Comparison of ENCODE assay signal across 8 cellular contexts in genomic region chr5:101390317-101390908, GRCh38.
DNase-seq lines count a peak whose midpoint lies in the region; ATAC-seq and TF ChIP-seq lines count a peak whose summit lies in the region.

No MANE protein-coding gene starts in this region.

- H3K4me1 ChIP-seq in left ventricle myocardium inferior = no peaks in the 10 kb centered on the region
- no peaks in the 10 kb centered on the region for H3K4me1 ChIP-seq in right cardiac atrium (ENCODE audit: control insufficient read depth, insufficient read depth, low read length)
- no peaks in the 10 kb centered on the region for H3K4me1 ChIP-seq in PC-9 (replicated peaks; ENCODE audit: insufficient read depth)
- peaks cover 0 to 3% of the 10 kb centered on the region in 2 donors for H3K4me1 ChIP-seq in neuronal stem cell (ENCODE audit: control insufficient read depth in 2 of 2, insufficient read depth in 1 of 2, low read depth in 1 of 2, low read length in 2 of 2)
- no peaks in the 10 kb centered on the region for H3K4me1 ChIP-seq in uterus

- H3K4ac ChIP-seq in neuronal stem cell (ENCODE audit: low read length) = no peak overlapping the region

- no peak overlapping the region for H3K23ac ChIP-seq in neuronal stem cell (ENCODE audit: low read depth, low read length, poor library complexity)

- H3K9me2 ChIP-seq in PC-9 (ENCODE audit: insufficient read depth) = no peaks in the 10 kb centered on the region

- no peaks in the 10 kb centered on the region for H3F3A ChIP-seq in PC-9 (ENCODE audit: insufficient read depth, low read depth)

- no peak for TF ChIP-seq POLR2A in uterus (IDR thresholded peaks at IDR 0.05)

- H4K8ac ChIP-seq in neuronal stem cell (ENCODE audit: low read depth, low read length) = no peak overlapping the region

- no peaks in the 10 kb centered on the region for H4K20me1 ChIP-seq in PC-9 (ENCODE audit: insufficient read depth)

- H2AFZ ChIP-seq in PC-9 = no peak overlapping the region
- peak overlapping the region; percentile 78 for H2AFZ ChIP-seq in neuronal stem cell (ENCODE audit: low read length)

- no peak overlapping the region for H2BK15ac ChIP-seq in neuronal stem cell (ENCODE audit: low read length)

- H3K4me2 ChIP-seq in PC-9 = no peak overlapping the region
- no peak overlapping the region for H3K4me2 ChIP-seq in neuronal stem cell (ENCODE audit: insufficient read depth, low read length, poor library complexity, severe bottlenecking)

- H3K79me1 ChIP-seq in neuronal stem cell (ENCODE audit: low read depth, low read length) = no peaks in the 10 kb centered on the region

- ATAC-seq in right cardiac atrium = no peak
- peak; percentile 60 for ATAC-seq in HG03342 (IDR thresholded peaks at IDR 0.05; ENCODE audit: unreplicated experiment)
- no peak for ATAC-seq in GM19452 (IDR thresholded peaks at IDR 0.05; ENCODE audit: unreplicated experiment)

- no peaks in the 10 kb centered on the region for H3K79me2 ChIP-seq in PC-9 (ENCODE audit: low read depth)

- H4K91ac ChIP-seq in neuronal stem cell (ENCODE audit: low read depth, low read length, poor library complexity) = no peak overlapping the region

- TF ChIP-seq CTCF in left ventricle myocardium inferior (IDR thresholded peaks at IDR 0.05; ENCODE audit: borderline replicate concordance) = peak; percentile 60
- TF ChIP-seq CTCF in PC-9 (conservative IDR thresholded peaks at IDR 0.05) = peak; percentile 69
- peak; percentile 69 for TF ChIP-seq CTCF in epithelial cell of esophagus (IDR thresholded peaks at IDR 0.05; ENCODE audit: insufficient read depth, low read depth, low read length, missing control alignments)
- TF ChIP-seq CTCF in uterus (IDR thresholded peaks at IDR 0.05) = peak in 2 of 4 experiments; percentile 24 to 27

- no peak overlapping the region for H2BK5ac ChIP-seq in neuronal stem cell (ENCODE audit: low read length)

- no peak overlapping the region for H3K18ac ChIP-seq in neuronal stem cell (ENCODE audit: low read length)

- H2AK5ac ChIP-seq in neuronal stem cell (ENCODE audit: low read depth, low read length) = no peak overlapping the region

- no peak overlapping the region for H2BK12ac ChIP-seq in neuronal stem cell (ENCODE audit: low read length)

- POLR2A ChIA-PET in PC-9 (lab: Charles Lee; ENCODE audit: unreplicated experiment) = no interaction called here

- H3K27me3 ChIP-seq in left ventricle myocardium inferior (ENCODE audit: low read depth) = no peaks in the 10 kb centered on the region
- H3K27me3 ChIP-seq in right cardiac atrium (ENCODE audit: control insufficient read depth, insufficient read depth) = no peaks in the 10 kb centered on the region
- H3K27me3 ChIP-seq in PC-9 (ENCODE audit: insufficient read depth, low read depth) = no peaks in the 10 kb centered on the region
- no peaks in the 10 kb centered on the region for H3K27me3 ChIP-seq in neuronal stem cell (ENCODE audit: control insufficient read depth in 3 of 3, insufficient read depth in 3 of 3, low read depth in 1 of 3, low read length in 3 of 3)
- H3K27me3 ChIP-seq in uterus = no peaks in the 10 kb centered on the region

- H3K27ac ChIP-seq in left ventricle myocardium inferior (replicated peaks) (no peak overlapping the region), right cardiac atrium (ENCODE audit: low read length) (no peak overlapping the region), PC-9 (no peak overlapping the region), neuronal stem cell (replicated peaks; ENCODE audit: low read length) (no peak overlapping the region), uterus (no peak overlapping the region)

- CTCF ChIA-PET in PC-9 (lab: Charles Lee) = interaction anchor here (0.6 to 1.2 kb wide), 3 partner anchors 289 to 1089 kb away, joined by 3 to 4 read pairs (median 4); partner anchors contain the start of gene ST8SIA4

- DNase-seq in left ventricle myocardium inferior (no peak), right cardiac atrium (no peak), PC-9 (peak in 1 of 2 experiments; percentile 3), epithelial cell of esophagus (ENCODE audit: low read depth) (peak; percentile 59), neuronal stem cell (ENCODE audit: low spot score) (peak; percentile 62), uterus (no peak)

- H3K36me3 ChIP-seq in left ventricle myocardium inferior (no peaks in the 10 kb centered on the region), PC-9 (ENCODE audit: low read depth) (no peaks in the 10 kb centered on the region), neuronal stem cell (replicated peaks in 1 of 2; ENCODE audit: control insufficient read depth in 2 of 2, insufficient read depth in 2 of 2, low read length in 2 of 2) (no peaks in the 10 kb centered on the region), uterus (no peaks in the 10 kb centered on the region)

- intact Hi-C loops in left ventricle myocardium inferior (cut with micrococcal nuclease) (no loop called here), right cardiac atrium (cut with DNase I) (no loop called here), PC-9 (cut with micrococcal nuclease; ENCODE audit: unreplicated experiment) (loop anchor here (2.0 to 5.0 kb wide), 2 partner anchors 912 to 958 kb away; no protein-coding TSS in a partner anchor), uterus (cut with DNase I; ENCODE audit: low total_unique reads) (no loop called here)

- H3K14ac ChIP-seq in neuronal stem cell (ENCODE audit: low read length) = no peak overlapping the region

- H3K4me3 ChIP-seq in left ventricle myocardium inferior (no peak overlapping the region), right cardiac atrium (ENCODE audit: low read length) (no peak overlapping the region), PC-9 (no peak overlapping the region), epithelial cell of esophagus (ENCODE audit: low read length) (no peak overlapping the region), neuronal stem cell (ENCODE audit: low read length in 2 of 2) (no peak overlapping the region), uterus (no peak overlapping the region)

- no peak overlapping the region for H3K9ac ChIP-seq in neuronal stem cell (ENCODE audit: low read depth, low read length, poor library complexity)

- H2BK120ac ChIP-seq in neuronal stem cell (ENCODE audit: low read depth, low read length) = no peak overlapping the region

- BruUV-seq in PC-9 (replicated peaks; lab: Mats Ljungman, UMichigan) = no TSS peak

- H3K9me3 ChIP-seq in left ventricle myocardium inferior (replicated peaks) (no peaks in the 10 kb centered on the region), right cardiac atrium (ENCODE audit: control insufficient read depth, low read length) (no peaks in the 10 kb centered on the region), PC-9 (ENCODE audit: insufficient read depth, low read depth) (no peaks in the 10 kb centered on the region), neuronal stem cell (replicated peaks in 1 of 2; ENCODE audit: control insufficient read depth in 2 of 2, insufficient read depth in 1 of 2, low read depth in 1 of 2, low read length in 2 of 2) (no peaks in the 10 kb centered on the region), uterus (no peaks in the 10 kb centered on the region)

- 15% methylated on average over 4 of the region's 4 CpGs for WGBS in right cardiac atrium
- WGBS in neuronal stem cell (ENCODE audit: extremely low coverage in 2 of 2, insufficient read length in 2 of 2, insufficient replicate concordance in 1 of 2), 2 donors = no CpG with 5 or more reads among the region's 4 CpGs

Comparison
In these comparisons a context has a peak if more than half of its experiments do, and no peak if none do; other contexts are left out.
1. DNase-seq: peak in epithelial cell of esophagus (single experiment) and neuronal stem cell (single experiment); none in left ventricle myocardium inferior (single experiment), right cardiac atrium (0 of 3) and uterus (0 of 2).